Comparison of ENCODE assay signal across 8 cellular contexts in the genomic region with DNA sequence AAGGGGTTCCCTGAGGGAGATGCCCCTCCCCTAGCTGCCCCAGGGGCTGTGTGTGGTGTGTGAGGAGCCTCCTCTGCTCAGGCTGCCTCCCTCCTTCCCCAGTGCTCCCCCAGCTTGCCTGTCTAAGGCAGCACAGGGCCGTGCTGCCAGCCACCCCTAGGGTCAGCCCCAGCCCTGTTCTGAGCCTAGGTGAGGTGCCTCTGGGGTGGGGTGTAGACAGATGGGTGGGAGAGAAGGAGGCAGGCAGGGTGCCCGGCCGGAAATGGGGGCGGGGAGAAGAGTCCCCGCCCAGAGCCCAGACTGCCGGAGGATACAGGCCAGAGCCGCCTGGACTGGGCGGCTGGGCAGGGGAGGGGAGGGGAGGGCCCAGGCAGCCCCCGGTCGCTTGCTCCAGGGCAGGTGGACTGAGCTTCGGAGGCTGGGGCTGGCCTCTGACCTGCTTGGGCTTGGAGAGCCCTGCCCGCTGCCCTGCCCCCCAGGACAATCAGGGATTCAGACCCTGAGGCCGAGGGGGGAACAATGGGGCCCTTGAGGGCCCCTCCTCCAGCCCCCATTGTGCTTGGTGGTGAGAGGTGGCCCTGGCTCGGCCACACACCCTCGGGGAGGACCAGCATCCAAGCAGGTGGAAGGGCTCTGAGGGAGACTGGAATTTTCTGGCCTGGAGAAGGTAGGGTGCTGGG. TPM values are rescaled to one million over a fixed set of nuclear protein-coding genes. Genes with fewer than 3 reads are reported as not detected.
A peak's percentile ranks its signal among the peaks of the same experiment; 100 is the strongest.
DNase-seq lines count a peak whose midpoint lies in the region; ATAC-seq, FAIRE-seq and TF ChIP-seq lines count a peak whose summit lies in the region.

A gene (plus strand): TSS at position 590 of the 680 bp plus-strand sequence. CDS start 7,829 bp downstream, outside the sequence.

- H4K20me1 ChIP-seq in HepG2 (ENCODE audit: insufficient read depth, low read length) = peaks cover 10% of the 10 kb centered on the region; the same call in 1 of the 2 replicates

- intact Hi-C loops in HepG2 (cut with micrococcal nuclease; ENCODE audit: unreplicated experiment) = no loop called here
- intact Hi-C loops in activated CD4-positive, alpha-beta T cell treated with anti-CD3 and anti-CD28 coated beads for 36 hours (cut with DNase I, micrococcal nuclease) = no loop called here

- no peak within 1 kb of the TSS for H3K27ac Mint-ChIP-seq in activated CD4-positive, alpha-beta T cell treated with anti-CD3 and anti-CD28 coated beads for 36 hours

- ATAC-seq in HepG2 = peak; percentile 75
- ATAC-seq in activated CD4-positive, alpha-beta T cell treated with anti-CD3 and anti-CD28 coated beads for 36 hours = no peak

- no peak within 1 kb of the TSS for H3K4me3 Mint-ChIP-seq in activated CD4-positive, alpha-beta T cell treated with anti-CD3 and anti-CD28 coated beads for 36 hours

- H3K4me2 ChIP-seq in HepG2 (ENCODE audit: low read depth, low read length) = peak within 1 kb of the TSS; percentile 96

- 36% methylated on average over 15 of the region's 15 CpGs for WGBS in HUES64
- no CpG with 5 or more reads among the region's 15 CpGs for WGBS in HepG2 (ENCODE audit: low lambda C conversion rate)

- no TSS peak for BruUV-seq in HepG2 (replicated peaks; lab: Mats Ljungman, UMichigan)

- H3K27me3 Mint-ChIP-seq in activated CD4-positive, alpha-beta T cell treated with anti-CD3 and anti-CD28 coated beads for 36 hours = no peaks in the 10 kb centered on the region

- H3K27ac ChIP-seq in HUES64 (ENCODE audit: low read depth, low read length) = peak within 1 kb of the TSS; percentile 18; the same call in 1 of the 2 replicates
- peak within 1 kb of the TSS; percentile 93 for H3K27ac ChIP-seq in cingulate gyrus (ENCODE audit: low read depth, low read length)
- H3K27ac ChIP-seq in HepG2 (ENCODE audit: extremely low read length, insufficient read depth, low read length) = peak within 1 kb of the TSS; percentile 73
- H3K27ac ChIP-seq in substantia nigra (ENCODE audit: low read depth, low read length, poor library complexity, severe bottlenecking) = peak within 1 kb of the TSS; percentile 99

- H3K27me3 ChIP-seq in HUES64 (ENCODE audit: insufficient read depth, low read length) (no peaks in the 10 kb centered on the region), HepG2 (ENCODE audit: control insufficient read depth in 1 of 2, insufficient read depth in 2 of 2, low read length in 2 of 2) (no peaks in the 10 kb centered on the region)

- TF ChIP-seq RAD21 in HepG2 (CRISPR knock-in tag; IDR thresholded peaks at IDR 0.05) = no peak

- peaks cover 23% of the 10 kb centered on the region for H3K79me2 ChIP-seq in HepG2 (ENCODE audit: insufficient read depth, low read length)

- H3K4me3 ChIP-seq in HUES64 (ENCODE audit: low read length) (no peak within 1 kb of the TSS), HepG2 (replicated peaks in 1 of 3; ENCODE audit: insufficient read depth in 1 of 3, low read depth in 2 of 3, low read length in 3 of 3) (peak within 1 kb of the TSS; percentile 54 to 78 (median 63))

- in situ Hi-C loops in HepG2 (cut with HindIII; ENCODE audit: extremely low pct_ligation_motif_present, low pct_unique_long_range_greater_than_20kb) = no loop called here

- H3K36me3 ChIP-seq in HUES64 (ENCODE audit: insufficient read depth, low read length) (0 out of 2 replicates have a peak, but pooled peaks cover 4% of the 10 kb centered on the region), HepG2 (replicated peaks in 1 of 2; ENCODE audit: control insufficient read depth in 1 of 2, insufficient read depth in 2 of 2, low read length in 2 of 2) (peaks cover 2 to 17% of the 10 kb centered on the region in 2 experiments; a peak in 4 of 5 replicates)

- TF ChIP-seq EP300 in HepG2 (IDR thresholded peaks at IDR 0.05; ENCODE audit: low read depth in 2 of 2, low read length in 2 of 2) (no peak), HepG2 (CRISPR knock-in tag; IDR thresholded peaks at IDR 0.05; ENCODE audit: borderline replicate concordance) (no peak)

- no peaks in the 10 kb centered on the region for H3K9me3 Mint-ChIP-seq in activated CD4-positive, alpha-beta T cell treated with anti-CD3 and anti-CD28 coated beads for 36 hours (ENCODE audit: low read depth)

- no peak for TF ChIP-seq CTCF in HepG2 (CRISPR knock-in tag; IDR thresholded peaks at IDR 0.05)

- no peaks in the 10 kb centered on the region for H3K36me3 Mint-ChIP-seq in activated CD4-positive, alpha-beta T cell treated with anti-CD3 and anti-CD28 coated beads for 36 hours (ENCODE audit: low read depth)

- H3K9me3 ChIP-seq in HUES64 (ENCODE audit: insufficient read depth, low read depth, low read length) = no peaks in the 10 kb centered on the region
- no peaks in the 10 kb centered on the region for H3K9me3 ChIP-seq in HepG2 (ENCODE audit: low read length)

- H3K4me1 ChIP-seq in HUES64 (ENCODE audit: insufficient read depth, low read length) = 0 out of 2 replicates have a peak, but pooled peaks cover 5% of the 10 kb centered on the region
- peaks cover 38% of the 10 kb centered on the region for H3K4me1 ChIP-seq in HepG2 (ENCODE audit: insufficient read depth, low read length)

- CTCF ChIA-PET in HepG2 (lab: Yijun Ruan, JAX; ENCODE audit: low intra/inter-chr PET ratio, low total read pairs) = no interaction called here
- CTCF ChIA-PET in activated CD4-positive, alpha-beta T cell treated with anti-CD3 and anti-CD28 coated beads for 36 hours (lab: Charles Lee) = no interaction called here

- H3K4me1 Mint-ChIP-seq in activated CD4-positive, alpha-beta T cell treated with anti-CD3 and anti-CD28 coated beads for 36 hours = peaks cover 4% of the 10 kb centered on the region

- no peak for TF ChIP-seq POLR2A in HepG2 (IDR thresholded peaks at IDR 0.05; ENCODE audit: insufficient read depth in 1 of 2, low read depth in 2 of 2, low read length in 2 of 2)

- DNase-seq in HepG2 (ENCODE audit: low spot score) (peak; percentile 56), substantia nigra (lab: John Stamatoyannopoulos, UW) (peak in 42 of 49 donors; percentile 26 to 86 (median 60)), SIG-M5 treated with dmso at 0.1 percent for 504 hours (lab: John Stamatoyannopoulos, UW; ENCODE audit: unreplicated experiment) (no peak)
- no peak for DNase-seq in stimulated activated CD4-positive, alpha-beta T cell treated with anti-CD3 and anti-CD28 coated beads, Interleukin-15, amount 100 ng/mL, for 24 hours
- no peak for DNase-seq in activated CD4-positive, alpha-beta T cell treated with anti-CD3 and anti-CD28 coated beads for 36 hours
- DNase-seq in effector CD8-positive, alpha-beta T cell (lab: John Stamatoyannopoulos, UW) = no peak

- POLR2A ChIA-PET in HepG2 (lab: Yijun Ruan, JAX) = interaction anchor here (1.3 to 7.9 kb wide), 4 partner anchors 9 to 16 kb away, joined by 4 to 72 read pairs (median 8); a partner anchor contains a TSS
- POLR2A ChIA-PET in activated CD4-positive, alpha-beta T cell treated with anti-CD3 and anti-CD28 coated beads for 36 hours (lab: Charles Lee) = no interaction called here

- H3K9ac ChIP-seq in HUES64 (ENCODE audit: low read depth, low read length) (peak within 1 kb of the TSS; percentile 52), HepG2 (ENCODE audit: insufficient read depth, low read depth, low read length) (peak within 1 kb of the TSS; percentile 77)

- H2AFZ ChIP-seq in HepG2 (ENCODE audit: low read length) = no peak within 1 kb of the TSS

- no peak for FAIRE-seq in HepG2 (lab: Jason Lieb, UNC)

TF ChIP-seq in HepG2, 621 proteins besides CTCF, POLR2A, EP300 and RAD21 (continues in another document):
- TF ChIP-seq ZNF709 (CRISPR knock-in tag; IDR thresholded peaks at IDR 0.05) = 0 out of 2 replicates have a peak, but pooled peaks have one; percentile 36
- no peak for TF ChIP-seq NFE2L2 (IDR thresholded peaks at IDR 0.05; ENCODE audit: low read length)
- TF ChIP-seq ZNF776 (CRISPR knock-in tag; IDR thresholded peaks at IDR 0.05) = no peak
- no peak for TF ChIP-seq HNRNPUL1 (IDR thresholded peaks at IDR 0.05; ENCODE audit: low read depth, low read length)
- no peak for TF ChIP-seq DR1 (CRISPR knock-in tag; IDR thresholded peaks at IDR 0.05)
- TF ChIP-seq ZIK1 (CRISPR knock-in tag; IDR thresholded peaks at IDR 0.05; ENCODE audit: borderline replicate concordance, low read depth) = no peak

RNA-seq across cellular contexts. Expression of the gene that starts here (rescaled TPM):
- 0.35 TPM for polyA plus RNA-seq in HUES64 (2013, experiment 1 of 2)
- 0.38 TPM for polyA plus RNA-seq in HUES64 (2013, experiment 2 of 2)
- total RNA-seq in HepG2 (2016; rRNA removed; fragmentation: Illumina TruSeq; extraction: Trizol) = 1.6 and 3.8 TPM in 2 replicates
- 0.79 and 1.0 TPM in 2 replicates for total RNA-seq in HepG2 (2016; cell fraction: cytosol; rRNA removed; fragmentation: Illumina TruSeq; extraction: Trizol; ENCODE audit: low read depth)
- 1.5 and 3.8 TPM in 2 replicates for total RNA-seq in HepG2 (2016; cell fraction: insoluble cytoplasmic fraction; rRNA removed; fragmentation: Illumina TruSeq; extraction: Trizol)
- total RNA-seq in HepG2 (2016; cell fraction: membrane; rRNA removed; fragmentation: Illumina TruSeq; extraction: Trizol) = 1.4 and 2.0 TPM in 2 replicates
- 2.3 and 2.4 TPM in 2 replicates for total RNA-seq in HepG2 (2016; cell fraction: nucleus; rRNA removed; fragmentation: Illumina TruSeq; extraction: Trizol)
- polyA plus RNA-seq in HepG2 (2011; rRNA removed) = 1.6 and 2.5 TPM in 2 replicates
- 1.4 and 3.3 TPM in 2 replicates for polyA plus RNA-seq in HepG2 (2011; cell fraction: cytosol; rRNA removed)
- 3.1 and 3.8 TPM in 2 replicates for polyA plus RNA-seq in HepG2 (2011; cell fraction: nucleus; rRNA removed)
- polyA plus RNA-seq in HepG2 (2012) = 2.5 and 2.9 TPM in 2 replicates
- 0.48 and 0.51 TPM in 2 replicates for polyA plus RNA-seq in HepG2 (2016; cell fraction: cytosol; fragmentation: Illumina TruSeq; extraction: Trizol; ENCODE audit: low read depth)
- 1.7 and 1.8 TPM in 2 replicates for polyA plus RNA-seq in HepG2 (2016; cell fraction: insoluble cytoplasmic fraction; fragmentation: Illumina TruSeq; extraction: Trizol; ENCODE audit: low read depth)
- 1.2 and 1.3 TPM in 2 replicates for polyA plus RNA-seq in HepG2 (2016; cell fraction: membrane; fragmentation: Illumina TruSeq; extraction: Trizol; ENCODE audit: low read depth)
- polyA plus RNA-seq in HepG2 (2016; cell fraction: nucleus; fragmentation: Illumina TruSeq; extraction: Trizol; ENCODE audit: insufficient read depth, low read depth) = 3.1 and 3.7 TPM in 2 replicates
- 0.65 and 7.9 TPM in 2 replicates for polyA minus RNA-seq in HepG2 (2011; rRNA and poly(A)+ RNA removed; ENCODE audit: low replicate concordance)
- 2.4 and 5.1 TPM in 2 replicates for polyA minus RNA-seq in HepG2 (2011; cell fraction: cytosol; rRNA and poly(A)+ RNA removed)
- polyA minus RNA-seq in HepG2 (2011; cell fraction: nucleus; rRNA and poly(A)+ RNA removed) = 2.4 and 2.7 TPM in 2 replicates
- total RNA-seq in activated CD4-positive, alpha-beta T cell treated with anti-CD3 and anti-CD28 coated beads for 36 hours = under 1 TPM in 1 of 2 experiments, not detected in 1; 0.64 TPM

Comparison
In these comparisons a context has a peak if more than half of its experiments do, and no peak if none do; other contexts are left out.
1. H3K27ac ChIP-seq: peak in every context shown above with its lines; median percentile 99 in substantia nigra; 93 in cingulate gyrus; 73 in HepG2; 18 in HUES64.
2. DNase-seq: peak in HepG2 (single experiment) and substantia nigra (42 of 49); none in SIG-M5 treated with dmso at 0.1 percent for 504 hours (single experiment), stimulated activated CD4-positive, alpha-beta T cell treated with anti-CD3 and anti-CD28 coated beads, Interleukin-15, amount 100 ng/mL, for 24 hours (single experiment), activated CD4-positive, alpha-beta T cell treated with anti-CD3 and anti-CD28 coated beads for 36 hours (single experiment) and effector CD8-positive, alpha-beta T cell (single experiment).